Comparison of ENCODE assay signal across 8 cellular contexts in genomic region chr16:67530013-67530939, GRCh38. TPM values are rescaled to one million over a fixed set of nuclear protein-coding genes. Genes with fewer than 3 reads are reported as not detected.
DNase-seq lines count a peak whose midpoint lies in the region; ATAC-seq and TF ChIP-seq lines count a peak whose summit lies in the region.

No MANE protein-coding gene starts in this region.

- H3K4me1 ChIP-seq in DOHH2 (ENCODE audit: control insufficient read depth, low read length) (peaks cover 59% of the 10 kb centered on the region), GM23338 (ENCODE audit: insufficient read depth) (peaks cover 8% of the 10 kb centered on the region; the same call in 1 of the 2 replicates), SJCRH30 (no peaks in the 10 kb centered on the region; the same call in 1 of the 2 replicates), endocrine pancreas (ENCODE audit: control insufficient read depth, insufficient read depth, low read length) (no peaks in the 10 kb centered on the region), suprapubic skin (peaks cover 55% of the 10 kb centered on the region)

- H3K4me2 ChIP-seq in DOHH2 (ENCODE audit: low read length) = peak overlapping the region; percentile 98
- peak overlapping the region; percentile 94 for H3K4me2 ChIP-seq in GM23338

- H3K36me3 Mint-ChIP-seq in GM23338 (ENCODE audit: low read depth) = no peaks in the 10 kb centered on the region

- H3K36me3 ChIP-seq in DOHH2 (ENCODE audit: control insufficient read depth, low read length) (no peaks in the 10 kb centered on the region), GM23338 (ENCODE audit: insufficient read depth) (no peaks in the 10 kb centered on the region), SJCRH30 (no peaks in the 10 kb centered on the region), endocrine pancreas (ENCODE audit: control insufficient read depth, insufficient read depth, low read length) (no peaks in the 10 kb centered on the region), suprapubic skin (no peaks in the 10 kb centered on the region)

- peaks cover 9% of the 10 kb centered on the region for H3K27me3 ChIP-seq in DOHH2 (ENCODE audit: control insufficient read depth, low read length)
- H3K27me3 ChIP-seq in GM23338 (ENCODE audit: insufficient read depth) = peaks cover 99% of the 10 kb centered on the region
- no peaks in the 10 kb centered on the region for H3K27me3 ChIP-seq in SJCRH30
- no peaks in the 10 kb centered on the region for H3K27me3 ChIP-seq in endocrine pancreas (ENCODE audit: control insufficient read depth, insufficient read depth, low read length)
- no peaks in the 10 kb centered on the region for H3K27me3 ChIP-seq in suprapubic skin

- peaks cover 4% of the 10 kb centered on the region for H3K4me1 Mint-ChIP-seq in GM23338

- H2AFZ ChIP-seq in GM23338 = peak overlapping the region; percentile 94

- TF ChIP-seq POLR2A in suprapubic skin (IDR thresholded peaks at IDR 0.05) = peak in 1 of 2 donors; percentile 25

- H3K4me3 ChIP-seq in DOHH2 (ENCODE audit: low read length) (peak overlapping the region; percentile 85), GM23338 (peak overlapping the region; percentile 77), SJCRH30 (peak overlapping the region; percentile 98), endocrine pancreas (ENCODE audit: control insufficient read depth, insufficient read depth, low read length) (peak overlapping the region; percentile 57), suprapubic skin (peak overlapping the region; percentile 87)

- peak; percentile 54 for DNase-seq in GM23338 (ENCODE audit: low spot score)
- DNase-seq in SJCRH30 = peak; percentile 67 to 77
- DNase-seq in lung microvascular endothelial cell (ENCODE audit: low read depth in 2 of 2) = peak; percentile 56 to 68
- DNase-seq in suprapubic skin (ENCODE audit: low spot score in 2 of 2) = peak; percentile 85 to 89
- no peak for DNase-seq in central memory CD4-positive, alpha-beta T cell

- no peak for TF ChIP-seq CTCF in DOHH2 (IDR thresholded peaks at IDR 0.05; ENCODE audit: low read depth, low read length, poor library complexity, severe bottlenecking)
- no peak for TF ChIP-seq CTCF in GM23338 (conservative IDR thresholded peaks at IDR 0.05; ENCODE audit: low read depth in 2 of 2)
- TF ChIP-seq CTCF in suprapubic skin (IDR thresholded peaks at IDR 0.05) = no peak

- peak overlapping the region; percentile 89 for H3K27ac ChIP-seq in DOHH2 (ENCODE audit: low read depth, low read length)
- no peak overlapping the region for H3K27ac ChIP-seq in GM23338 (ENCODE audit: low read depth)
- H3K27ac ChIP-seq in SJCRH30 = peak overlapping the region; percentile 79
- peak overlapping the region; percentile 78 for H3K27ac ChIP-seq in suprapubic skin

- TF ChIP-seq EP300 in suprapubic skin (IDR thresholded peaks at IDR 0.05) = no peak

- H3K9me3 Mint-ChIP-seq in GM23338 = no peaks in the 10 kb centered on the region; the same call in 2 of the 3 replicates

- H4K20me1 ChIP-seq in DOHH2 (ENCODE audit: control insufficient read depth, insufficient read depth, low read depth, low read length) = 0 out of 2 replicates have a peak, but pooled peaks cover 4% of the 10 kb centered on the region
- H4K20me1 ChIP-seq in GM23338 (replicated peaks; ENCODE audit: insufficient read depth) = peaks cover 7% of the 10 kb centered on the region; the same call in 1 of the 2 replicates

- H3K27ac Mint-ChIP-seq in GM23338 = no peak overlapping the region

- peak overlapping the region; percentile 85 for H3K9ac ChIP-seq in endocrine pancreas (ENCODE audit: control insufficient read depth, insufficient read depth, low read length)

- H3K27me3 Mint-ChIP-seq in GM23338 (ENCODE audit: insufficient read depth, low read depth, poor library complexity) = peaks cover 95% of the 10 kb centered on the region

- H3K4me3 Mint-ChIP-seq in GM23338 = peak overlapping the region; percentile 72

- H3K9me2 ChIP-seq in DOHH2 (replicated peaks; ENCODE audit: control insufficient read depth, low read length) (no peaks in the 10 kb centered on the region), GM23338 (ENCODE audit: insufficient read depth) (no peaks in the 10 kb centered on the region)

- peaks cover 8% of the 10 kb centered on the region for H3K79me2 ChIP-seq in DOHH2 (ENCODE audit: control insufficient read depth, low read length)
- H3K79me2 ChIP-seq in GM23338 (replicated peaks; ENCODE audit: insufficient read depth) = no peaks in the 10 kb centered on the region

- WGBS in suprapubic skin = 0% methylated on average over 2 of the region's 48 CpGs

- peaks cover 17% of the 10 kb centered on the region for H3F3A ChIP-seq in DOHH2 (ENCODE audit: control insufficient read depth, insufficient read depth)
- H3F3A ChIP-seq in GM23338 (replicated peaks; ENCODE audit: low read depth) = 0 out of 2 replicates have a peak, but pooled peaks cover 10% of the 10 kb centered on the region

- H3K9me3 ChIP-seq in DOHH2 (ENCODE audit: control insufficient read depth, insufficient read depth, low read length) = no peaks in the 10 kb centered on the region
- no peaks in the 10 kb centered on the region for H3K9me3 ChIP-seq in SJCRH30 (replicated peaks)
- no peaks in the 10 kb centered on the region for H3K9me3 ChIP-seq in endocrine pancreas (ENCODE audit: control insufficient read depth, low read length)
- no peaks in the 10 kb centered on the region for H3K9me3 ChIP-seq in suprapubic skin

- ATAC-seq in GM23338 (peak; percentile 17), HG03175 (IDR thresholded peaks at IDR 0.05; ENCODE audit: unreplicated experiment) (no peak)

TF ChIP-seq in GM23338, 12 proteins besides CTCF, POLR2A, EP300 and RAD21:
- TF ChIP-seq EZH2 (IDR thresholded peaks at IDR 0.05; ENCODE audit: low read depth, unreplicated experiment) (peak; percentile 19), ZNF114 (CRISPR knock-in tag; IDR thresholded peaks at IDR 0.05) (no peak), CREB1 (CRISPR knock-in tag; IDR thresholded peaks at IDR 0.05; ENCODE audit: low read depth) (peak; percentile 77), ZNF331 (CRISPR knock-in tag; IDR thresholded peaks at IDR 0.05; ENCODE audit: low read depth) (no peak)

RNA-seq across cellular contexts. Expression of gene RIPOR1, which starts 1.6 kb away (rescaled TPM):
- total RNA-seq in GM23338 (2014; rRNA removed; shearing (Covaris generic)) = 7.4 and 22.4 TPM in 2 replicates
- 6.8 and 7.6 TPM in 2 replicates for polyA plus RNA-seq in GM23338 (2016; fragmentation: Nextera tagmentation; extraction: Ambion mirVana)
- total RNA-seq in SJCRH30 (2014; rRNA removed; shearing (Covaris generic)) = 10.8 and 13.5 TPM in 2 replicates
- 20.7 and 23.4 TPM in 2 replicates for total RNA-seq in lung microvascular endothelial cell
- total RNA-seq in suprapubic skin = 10 to 100 TPM; 20.6 to 41.5 (median 28.3) TPM

RNA-seq across cellular contexts. Expression of gene CTCF, which starts 32.0 kb away (rescaled TPM):
- total RNA-seq in GM23338 (2014; rRNA removed; shearing (Covaris generic)) = 64.5 and 81.0 TPM in 2 replicates
- polyA plus RNA-seq in GM23338 (2016; fragmentation: Nextera tagmentation; extraction: Ambion mirVana) = 67.7 and 72.3 TPM in 2 replicates
- 53.9 and 58.7 TPM in 2 replicates for total RNA-seq in SJCRH30 (2014; rRNA removed; shearing (Covaris generic))
- total RNA-seq in lung microvascular endothelial cell (17.2 and 24.8 TPM in 2 replicates), suprapubic skin (10 to 100 TPM; 36.2 to 50.1 (median 46.9) TPM)

RNA-seq across cellular contexts. Expression of gene AGRP, which starts 46.9 kb away (rescaled TPM):
- total RNA-seq in GM23338 (2014; rRNA removed; shearing (Covaris generic)) = not detected in 2 replicates
- polyA plus RNA-seq in GM23338 (2016; fragmentation: Nextera tagmentation; extraction: Ambion mirVana) = not detected in 2 replicates
- total RNA-seq in SJCRH30 (2014; rRNA removed; shearing (Covaris generic)) = not detected in 2 replicates
- total RNA-seq in lung microvascular endothelial cell = not detected in 2 replicates
- not detected for total RNA-seq in suprapubic skin

RNA-seq across cellular contexts. Expression of gene ATP6V0D1, which starts 49.3 kb away (rescaled TPM):
- total RNA-seq in GM23338 (2014; rRNA removed; shearing (Covaris generic)) = 68.7 and 69.4 TPM in 2 replicates
- 19.5 and 20.6 TPM in 2 replicates for polyA plus RNA-seq in GM23338 (2016; fragmentation: Nextera tagmentation; extraction: Ambion mirVana)
- total RNA-seq in SJCRH30 (2014; rRNA removed; shearing (Covaris generic)) = 48.6 and 49.4 TPM in 2 replicates
- total RNA-seq in lung microvascular endothelial cell (92.1 and 95.2 TPM in 2 replicates), suprapubic skin (100 to 1,000 TPM in 3 of 4 donors, 10 to 100 TPM in 1; 90.0 to 134 (median 110) TPM)
